Comparison of ENCODE assay signal across 28 cellular contexts in genomic region chr5:68426609-68427008, GRCh38.
"Had no signal": no experiment of that assay in that cellular context is flagged by ENCODE, and none has a peak within 500 bp of the region (broad histone marks: within the 10 kb centered on the region; RNA-seq: fewer than 3 reads in every experiment).

No MANE protein-coding gene starts in this region.

- H3K27me3 Mint-ChIP-seq: activated CD8-positive, alpha-beta memory T cell treated with anti-CD3 and anti-CD28 coated beads, Interleukin-2, amount 10 ng/mL, durations not matched to agents 7 days and 5 days; activated naive CD8-positive, alpha-beta T cell treated with anti-CD3 and anti-CD28 coated beads for 36 hours; stimulated activated naive CD8-positive, alpha-beta T cell treated with anti-CD3 and anti-CD28 coated beads, Interleukin-15, Interleukin-2, amounts not matched to agents 100 ng/mL and 50 ng/mL, for 24 hours had no signal

- DNase-seq: activated CD4-positive, alpha-beta T cell treated with anti-CD3 and anti-CD28 coated beads for 36 hours; activated CD4-positive, CD25-positive, alpha-beta regulatory T cell; activated CD8-positive, alpha-beta memory T cell treated with anti-CD3 and anti-CD28 coated beads, Interleukin-2, amount 10 ng/mL, durations not matched to agents 7 days and 5 days; activated CD8-positive, alpha-beta T cell treated with anti-CD3 and anti-CD28 coated beads, Interleukin-2, amount 10 ng/mL, durations not matched to agents 7 days and 5 days; activated effector memory CD4-positive, alpha-beta T cell treated with anti-CD3 and anti-CD28 coated beads, Interleukin-2, amount 50 U/mL, for 16 hours; activated naive CD4-positive, alpha-beta T cell treated with anti-CD3 and anti-CD28 coated beads for 36 hours; activated naive CD8-positive, alpha-beta T cell treated with anti-CD3 and anti-CD28 coated beads for 36 hours; activated T-cell treated with anti-CD3 and anti-CD28 coated beads, Interleukin-2, amount 50 U/mL, for 72 hours; adrenal gland; dorsolateral prefrontal cortex; effector memory CD4-positive, alpha-beta T cell; gastrocnemius medialis; glutamatergic neuron; left cardiac atrium; mammary epithelial cell; nephron progenitor cell; right lobe of liver; stimulated activated CD4-positive, alpha-beta T cell treated with anti-CD3 and anti-CD28 coated beads, Interleukin-2, amount 100 ng/mL, for 48 hours; uterus had no signal

- H3K36me3 Mint-ChIP-seq: activated naive CD8-positive, alpha-beta T cell treated with anti-CD3 and anti-CD28 coated beads for 36 hours; brain had no signal

- H3K4me1 ChIP-seq: ascending aorta, gastrocnemius medialis, right lobe of liver had no signal

- H3K27ac Mint-ChIP-seq: activated CD4-positive, alpha-beta T cell treated with anti-CD3 and anti-CD28 coated beads for 36 hours; activated CD8-positive, alpha-beta memory T cell treated with anti-CD3 and anti-CD28 coated beads, Interleukin-2, amount 10 ng/mL, durations not matched to agents 7 days and 5 days; activated CD8-positive, alpha-beta T cell treated with anti-CD3 and anti-CD28 coated beads, Interleukin-2, amount 10 ng/mL, durations not matched to agents 7 days and 5 days; activated naive CD4-positive, alpha-beta T cell treated with anti-CD3 and anti-CD28 coated beads for 36 hours; activated naive CD8-positive, alpha-beta T cell treated with anti-CD3 and anti-CD28 coated beads for 36 hours; activated T-cell treated with anti-CD3 and anti-CD28 coated beads, Interleukin-2, amount 50 U/mL, for 72 hours; brain; nephron progenitor cell; stimulated activated effector memory CD8-positive, alpha-beta T cell treated with anti-CD3 and anti-CD28 coated beads, Interleukin-12 subunit alpha, Interleukin-12 subunit beta, amount 100 ng/mL, for 72 hours; stimulated activated naive CD8-positive, alpha-beta T cell treated with anti-CD3 and anti-CD28 coated beads, Interleukin-15, Interleukin-2, amounts not matched to agents 100 ng/mL and 50 ng/mL, for 24 hours; type B pancreatic cell had no signal

- H3K27ac ChIP-seq: adrenal gland, ascending aorta, cardiac muscle cell, coronary artery, gastrocnemius medialis, neutrophil, right lobe of liver, thoracic aorta, uterus had no signal

- H3K9me3 Mint-ChIP-seq: activated naive CD4-positive, alpha-beta T cell treated with anti-CD3 and anti-CD28 coated beads for 36 hours; activated naive CD8-positive, alpha-beta T cell treated with anti-CD3 and anti-CD28 coated beads for 36 hours; activated T-cell treated with anti-CD3 and anti-CD28 coated beads, Interleukin-2, amount 50 U/mL, for 72 hours; brain; stimulated activated effector memory CD8-positive, alpha-beta T cell treated with anti-CD3 and anti-CD28 coated beads, Interleukin-12 subunit alpha, Interleukin-12 subunit beta, amount 100 ng/mL, for 72 hours; stimulated activated naive CD8-positive, alpha-beta T cell treated with anti-CD3 and anti-CD28 coated beads, Interleukin-15, Interleukin-2, amounts not matched to agents 100 ng/mL and 50 ng/mL, for 24 hours; type B pancreatic cell had no signal

- H3K36me3 ChIP-seq: adrenal gland, ascending aorta, cardiac muscle cell, gastrocnemius medialis, neutrophil, right lobe of liver, thoracic aorta, uterus had no signal

- H3K27me3 ChIP-seq: adrenal gland, ascending aorta, cardiac muscle cell, dorsolateral prefrontal cortex, gastrocnemius medialis, neutrophil, right lobe of liver, uterus had no signal

- H3K9me3 ChIP-seq: adrenal gland, ascending aorta, gastrocnemius medialis, neutrophil, right lobe of liver, thoracic aorta, uterus had no signal

- H3K4me3 ChIP-seq: adrenal gland, ascending aorta, cardiac muscle cell, coronary artery, dorsolateral prefrontal cortex, gastrocnemius medialis, right lobe of liver, thoracic aorta, uterus had no signal

- ATAC-seq: activated CD4-positive, alpha-beta T cell treated with anti-CD3 and anti-CD28 coated beads for 36 hours; activated CD8-positive, alpha-beta memory T cell treated with anti-CD3 and anti-CD28 coated beads, Interleukin-2, amount 10 ng/mL, durations not matched to agents 7 days and 5 days; activated CD8-positive, alpha-beta T cell treated with anti-CD3 and anti-CD28 coated beads, Interleukin-2, amount 10 ng/mL, durations not matched to agents 7 days and 5 days; activated T-cell treated with anti-CD3 and anti-CD28 coated beads, Interleukin-2, amount 50 U/mL, for 72 hours; gastrocnemius medialis; left cardiac atrium; right lobe of liver; stimulated activated effector memory CD8-positive, alpha-beta T cell treated with anti-CD3 and anti-CD28 coated beads, Interleukin-12 subunit alpha, Interleukin-12 subunit beta, amount 100 ng/mL, for 72 hours had no signal

- H3K4me3 Mint-ChIP-seq: activated CD4-positive, alpha-beta T cell treated with anti-CD3 and anti-CD28 coated beads for 36 hours; activated CD8-positive, alpha-beta memory T cell treated with anti-CD3 and anti-CD28 coated beads, Interleukin-2, amount 10 ng/mL, durations not matched to agents 7 days and 5 days; activated CD8-positive, alpha-beta T cell treated with anti-CD3 and anti-CD28 coated beads, Interleukin-2, amount 10 ng/mL, durations not matched to agents 7 days and 5 days; activated naive CD4-positive, alpha-beta T cell treated with anti-CD3 and anti-CD28 coated beads for 36 hours; activated naive CD8-positive, alpha-beta T cell treated with anti-CD3 and anti-CD28 coated beads for 36 hours; activated T-cell treated with anti-CD3 and anti-CD28 coated beads, Interleukin-2, amount 50 U/mL, for 72 hours; brain; nephron progenitor cell; stimulated activated effector memory CD8-positive, alpha-beta T cell treated with anti-CD3 and anti-CD28 coated beads, Interleukin-12 subunit alpha, Interleukin-12 subunit beta, amount 100 ng/mL, for 72 hours; stimulated activated naive CD8-positive, alpha-beta T cell treated with anti-CD3 and anti-CD28 coated beads, Interleukin-15, Interleukin-2, amounts not matched to agents 100 ng/mL and 50 ng/mL, for 24 hours; type B pancreatic cell had no signal
